26 cellular contexts compared by ENCODE assay signal in the genomic region with DNA sequence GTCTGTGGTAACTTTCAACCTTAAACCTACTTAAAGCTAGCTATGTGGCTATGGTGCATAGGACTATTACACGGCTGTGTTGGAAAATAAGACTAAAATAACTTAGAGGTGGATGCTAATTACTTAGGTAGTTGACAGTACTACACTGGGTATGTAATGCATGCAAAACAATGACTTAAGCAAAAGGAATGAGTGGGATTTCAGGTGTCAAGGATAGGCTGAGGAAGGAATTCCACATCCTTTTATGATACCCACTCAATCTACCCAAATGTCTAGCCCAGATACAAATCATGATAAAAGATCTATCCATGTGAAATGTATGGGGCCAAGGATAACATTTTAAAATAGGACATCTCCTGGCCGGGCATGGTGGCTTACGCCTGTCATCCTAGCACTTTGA.
"Had no signal": no experiment of that assay in that cellular context is flagged by ENCODE, and none has a peak within 500 bp of the region (broad histone marks: within the 10 kb centered on the region; RNA-seq: fewer than 3 reads in every experiment).

No MANE protein-coding gene starts in this region.

- H3K4me1 ChIP-seq: prostate gland, suprapubic skin had no signal

- ATAC-seq: heart right ventricle; mucosa of descending colon; naive thymus-derived CD4-positive, alpha-beta T cell; natural killer cell treated with Interleukin-12 subunit alpha and Interleukin-12 subunit beta and Interleukin-15 and Interleukin-18, amount 100 ng/mL, for 72 hours; right cardiac atrium; sciatic nerve; stimulated activated effector memory CD8-positive, alpha-beta T cell treated with anti-CD3 and anti-CD28 coated beads, Interleukin-12 subunit alpha, Interleukin-12 subunit beta, amount 100 ng/mL, for 72 hours had no signal

- H3K27ac ChIP-seq: heart right ventricle, left ventricle myocardium inferior, pancreas, prostate gland, skin epidermis, suprapubic skin, thoracic aorta, tibial artery had no signal

- H3K36me3 ChIP-seq: heart right ventricle, left ventricle myocardium inferior, pancreas, prostate gland, suprapubic skin, thoracic aorta, tibial artery had no signal

- H3K27me3 ChIP-seq: heart right ventricle, pancreas, suprapubic skin, tibial artery had no signal

- H3K9me3 ChIP-seq: heart right ventricle, left ventricle myocardium inferior, mucosa of descending colon, pancreas, prostate gland, suprapubic skin, thoracic aorta, tibial artery had no signal

- H3K36me3 Mint-ChIP-seq: natural killer cell treated with Interleukin-12 subunit alpha and Interleukin-12 subunit beta and Interleukin-15 and Interleukin-18, amount 100 ng/mL, for 72 hours; stimulated activated effector memory CD8-positive, alpha-beta T cell treated with anti-CD3 and anti-CD28 coated beads, Interleukin-12 subunit alpha, Interleukin-12 subunit beta, amount 100 ng/mL, for 72 hours; type B pancreatic cell had no signal

- H3K9me3 Mint-ChIP-seq: naive thymus-derived CD4-positive, alpha-beta T cell; natural killer cell treated with Interleukin-12 subunit alpha and Interleukin-12 subunit beta and Interleukin-15 and Interleukin-18, amount 100 ng/mL, for 72 hours; stimulated activated effector memory CD8-positive, alpha-beta T cell treated with anti-CD3 and anti-CD28 coated beads, Interleukin-12 subunit alpha, Interleukin-12 subunit beta, amount 100 ng/mL, for 72 hours; stimulated activated naive CD8-positive, alpha-beta T cell treated with anti-CD3 and anti-CD28 coated beads, Interleukin-15, Interleukin-2, amounts not matched to agents 100 ng/mL and 50 ng/mL, for 24 hours; type B pancreatic cell had no signal

- H3K4me3 ChIP-seq: heart right ventricle, left ventricle myocardium inferior, lung, mucosa of descending colon, pancreas, prostate gland, skin epidermis, suprapubic skin, thoracic aorta, tibial artery had no signal

- H3K27me3 Mint-ChIP-seq: stimulated activated naive CD8-positive, alpha-beta T cell treated with anti-CD3 and anti-CD28 coated beads, Interleukin-15, Interleukin-2, amounts not matched to agents 100 ng/mL and 50 ng/mL, for 24 hours had no signal

- H3K4me3 Mint-ChIP-seq: naive thymus-derived CD4-positive, alpha-beta T cell; natural killer cell treated with Interleukin-12 subunit alpha and Interleukin-12 subunit beta and Interleukin-15 and Interleukin-18, amount 100 ng/mL, for 72 hours; stimulated activated effector memory CD8-positive, alpha-beta T cell treated with anti-CD3 and anti-CD28 coated beads, Interleukin-12 subunit alpha, Interleukin-12 subunit beta, amount 100 ng/mL, for 72 hours; stimulated activated naive CD8-positive, alpha-beta T cell treated with anti-CD3 and anti-CD28 coated beads, Interleukin-15, Interleukin-2, amounts not matched to agents 100 ng/mL and 50 ng/mL, for 24 hours; type B pancreatic cell had no signal

- H3K27ac Mint-ChIP-seq: stimulated activated effector memory CD8-positive, alpha-beta T cell treated with anti-CD3 and anti-CD28 coated beads, Interleukin-12 subunit alpha, Interleukin-12 subunit beta, amount 100 ng/mL, for 72 hours; stimulated activated naive CD8-positive, alpha-beta T cell treated with anti-CD3 and anti-CD28 coated beads, Interleukin-15, Interleukin-2, amounts not matched to agents 100 ng/mL and 50 ng/mL, for 24 hours; type B pancreatic cell had no signal

- DNase-seq: heart right ventricle; hippocampal formation; kidney; left ventricle myocardium inferior; midbrain; mucosa of descending colon; naive thymus-derived CD4-positive, alpha-beta T cell; pancreas; posterior cingulate gyrus; retina; right cardiac atrium; stimulated activated CD4-positive, alpha-beta T cell treated with anti-CD3 and anti-CD28 coated beads, Interleukin-12 subunit alpha, Interleukin-12 subunit beta, amount 100 ng/mL, for 4 hours; stimulated activated CD4-positive, alpha-beta T cell treated with anti-CD3 and anti-CD28 coated beads, Interleukin-15, amount 100 ng/mL, for 24 hours; stimulated activated CD4-positive, alpha-beta T cell treated with anti-CD3 and anti-CD28 coated beads, Interleukin-2, amount 100 ng/mL, for 24 hours; stimulated activated CD4-positive, alpha-beta T cell treated with anti-CD3 and anti-CD28 coated beads, Interleukin-4, amount 100 ng/mL, for 1 hour; tibial artery had no signal

- FAIRE-seq: kidney had no signal
